ENCODE assay signal across 8 cellular contexts in the genomic region with DNA sequence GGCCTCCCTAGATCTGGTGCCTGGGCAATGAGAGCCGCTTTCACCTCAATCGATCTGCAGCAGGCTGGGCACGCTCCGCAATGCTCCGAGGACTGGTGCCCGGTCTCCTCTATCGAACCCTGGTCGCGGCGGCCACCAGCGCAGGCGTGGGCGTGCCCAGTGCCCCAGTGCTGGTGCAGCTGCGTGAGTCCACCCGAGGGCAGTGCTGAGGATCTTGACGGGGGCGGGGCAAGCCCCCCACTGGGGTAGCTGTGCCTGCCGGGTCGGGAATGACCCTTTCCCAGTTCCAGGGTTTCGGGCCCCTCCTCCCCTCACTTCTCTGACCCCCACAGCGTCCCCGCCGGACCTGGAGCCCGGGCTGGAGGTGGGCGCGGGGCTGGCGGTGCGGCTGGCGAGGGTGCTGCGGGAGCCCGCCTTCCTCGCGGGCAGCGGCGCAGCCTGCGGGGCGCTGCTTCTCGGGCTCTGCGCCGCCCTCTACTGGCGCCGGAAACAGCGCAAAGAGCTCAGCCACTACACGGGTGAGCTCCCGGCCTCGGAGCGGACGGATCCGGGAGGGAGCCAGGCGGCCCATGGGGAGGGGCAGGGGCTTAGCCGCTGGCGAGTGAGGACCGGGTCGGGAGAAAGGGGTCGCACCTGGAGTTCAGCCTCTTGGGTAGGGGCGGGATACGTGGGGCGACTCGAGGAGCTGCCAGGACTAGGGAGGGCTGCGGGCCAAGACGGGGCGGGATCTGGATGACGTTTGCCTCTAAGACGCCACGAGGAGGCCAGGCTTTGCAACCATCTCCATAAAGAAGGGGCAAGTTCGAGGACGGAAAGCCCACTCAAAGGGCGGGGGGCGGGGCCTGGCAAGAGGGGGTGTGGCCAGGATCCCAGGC. TPM values are rescaled to one million over a fixed set of nuclear protein-coding genes. Genes with fewer than 3 reads are reported as not detected.
A peak's percentile ranks its signal among the peaks of the same experiment; 100 is the strongest.
DNase-seq lines count a peak whose midpoint lies in the region; ATAC-seq and TF ChIP-seq lines count a peak whose summit lies in the region.

No MANE protein-coding gene starts in this region.

- intact Hi-C loops in Caco-2 (cut with micrococcal nuclease; ENCODE audit: unreplicated experiment): loop anchor here (1.0 kb wide), 1 partner anchor 78 kb away; a partner anchor contains a TSS

- peak overlapping the region; percentile 62 for H3K4me3 ChIP-seq in Caco-2 (ENCODE audit: low read depth, low read length)
- peak overlapping the region; percentile 42 to 71 (median 58) for H3K4me3 ChIP-seq in Peyer's patch
- peak overlapping the region; percentile 65 for H3K4me3 ChIP-seq in fibroblast of mammary gland (ENCODE audit: control insufficient read depth, low read depth, low read length)

- peak overlapping the region; percentile 57 to 89 (median 75) for H3K27ac ChIP-seq in Peyer's patch

- H3K4me1 ChIP-seq in Caco-2: 0 out of 2 replicates have a peak, but pooled peaks cover 4% of the 10 kb centered on the region
- H3K4me1 ChIP-seq in Peyer's patch: peaks cover 0 to 20% (median 0%) of the 10 kb centered on the region in 4 donors

- H3K36me3 ChIP-seq in Caco-2 (ENCODE audit: control insufficient read depth, insufficient read depth, low read length) (no peaks in the 10 kb centered on the region), Peyer's patch (no peaks in the 10 kb centered on the region)

- H3K9me3 Mint-ChIP-seq in Caco-2 (ENCODE audit: unreplicated experiment): no peaks in the 10 kb centered on the region
- no peaks in the 10 kb centered on the region for H3K9me3 Mint-ChIP-seq in naive thymus-derived CD8-positive, alpha-beta T cell
- H3K9me3 Mint-ChIP-seq in stimulated activated memory B cell treated with anti-CD40 and anti-IgM and Interleukin-4, amounts not matched to agents 10 μg/mL and 1 μg/mL and 100 μg/mL, for 72 hours: no peaks in the 10 kb centered on the region

- TF ChIP-seq POLR2A in Peyer's patch (IDR thresholded peaks at IDR 0.05): no peak

- H3K4me3 Mint-ChIP-seq in Caco-2 (ENCODE audit: unreplicated experiment): peak overlapping the region; percentile 80
- H3K4me3 Mint-ChIP-seq in naive thymus-derived CD8-positive, alpha-beta T cell: peak overlapping the region; percentile 74 to 96 (median 91)
- H3K4me3 Mint-ChIP-seq in stimulated activated memory B cell treated with anti-CD40 and anti-IgM and Interleukin-4, amounts not matched to agents 10 μg/mL and 1 μg/mL and 100 μg/mL, for 72 hours: peak overlapping the region; percentile 77

- H3K27me3 ChIP-seq in Caco-2 (replicated peaks; ENCODE audit: control insufficient read depth, insufficient read depth, low read length) (peaks cover 4% of the 10 kb centered on the region), Peyer's patch (no peaks in the 10 kb centered on the region)

- DNase-seq in Caco-2 (peak; percentile 86 to 93), HT-29 (ENCODE audit: low spot score) (peak; percentile 86), Peyer's patch (peak; percentile 57 to 90 (median 88)), activated T-helper 1 cell treated with Interleukin-2 at 50 U/mL for 16 hours (ENCODE audit: low read depth) (peak; percentile 60), fibroblast of mammary gland (ENCODE audit: low read depth) (peak; percentile 95)
- DNase-seq in naive thymus-derived CD8-positive, alpha-beta T cell: peak; percentile 62 to 90 (median 78)

- H3K36me3 Mint-ChIP-seq in Caco-2 (ENCODE audit: insufficient read depth, unreplicated experiment): no peaks in the 10 kb centered on the region
- no peaks in the 10 kb centered on the region for H3K36me3 Mint-ChIP-seq in naive thymus-derived CD8-positive, alpha-beta T cell
- no peaks in the 10 kb centered on the region for H3K36me3 Mint-ChIP-seq in stimulated activated memory B cell treated with anti-CD40 and anti-IgM and Interleukin-4, amounts not matched to agents 10 μg/mL and 1 μg/mL and 100 μg/mL, for 72 hours

- peak; percentile 94 for ATAC-seq in GM21360 (IDR thresholded peaks at IDR 0.05; ENCODE audit: unreplicated experiment)
- ATAC-seq in naive thymus-derived CD8-positive, alpha-beta T cell: peak; percentile 94
- peak; percentile 80 for ATAC-seq in stimulated activated memory B cell treated with anti-CD40 and anti-IgM and Interleukin-4, amounts not matched to agents 10 μg/mL and 1 μg/mL and 100 μg/mL, for 72 hours

- H3K27me3 Mint-ChIP-seq in Caco-2 (ENCODE audit: insufficient read depth, unreplicated experiment): peaks cover 16% of the 10 kb centered on the region
- peaks cover 5 to 43% (median 22%) of the 10 kb centered on the region in 5 donors for H3K27me3 Mint-ChIP-seq in naive thymus-derived CD8-positive, alpha-beta T cell
- peaks cover 85% of the 10 kb centered on the region for H3K27me3 Mint-ChIP-seq in stimulated activated memory B cell treated with anti-CD40 and anti-IgM and Interleukin-4, amounts not matched to agents 10 μg/mL and 1 μg/mL and 100 μg/mL, for 72 hours

- H3K4me1 Mint-ChIP-seq in Caco-2 (ENCODE audit: low read depth, unreplicated experiment): peaks cover 12% of the 10 kb centered on the region
- peaks cover 18 to 44% (median 23%) of the 10 kb centered on the region in 4 donors for H3K4me1 Mint-ChIP-seq in naive thymus-derived CD8-positive, alpha-beta T cell
- H3K4me1 Mint-ChIP-seq in stimulated activated memory B cell treated with anti-CD40 and anti-IgM and Interleukin-4, amounts not matched to agents 10 μg/mL and 1 μg/mL and 100 μg/mL, for 72 hours: peaks cover 19% of the 10 kb centered on the region

- CTCF ChIA-PET in Caco-2 (lab: Charles Lee): interaction anchor here (0.6 to 1.5 kb wide), 34 partner anchors 9 to 557 kb away, joined by 3 to 37 read pairs (median 6); a partner anchor contains a TSS

- no peaks in the 10 kb centered on the region for H3K9me3 ChIP-seq in Caco-2
- no peaks in the 10 kb centered on the region for H3K9me3 ChIP-seq in Peyer's patch

- BruUV-seq in Caco-2 (replicated peaks; lab: Mats Ljungman, UMichigan): no TSS peak

- POLR2A ChIA-PET in Caco-2 (lab: Charles Lee): interaction anchor here (0.8 to 1.5 kb wide), 4 partner anchors 10 to 253 kb away, joined by 3 to 5 read pairs (median 4); a partner anchor contains a TSS
- POLR2A ChIA-PET in naive thymus-derived CD8-positive, alpha-beta T cell (lab: Charles Lee): interaction anchor here (0.6 to 3.8 kb wide), 14 partner anchors 10 to 253 kb away, joined by 3 to 49 read pairs (median 6); a partner anchor contains a TSS

- peak overlapping the region; percentile 83 for H3K27ac Mint-ChIP-seq in Caco-2 (ENCODE audit: unreplicated experiment)
- H3K27ac Mint-ChIP-seq in naive thymus-derived CD8-positive, alpha-beta T cell: peak overlapping the region; percentile 53 to 98 (median 96)
- no peak overlapping the region for H3K27ac Mint-ChIP-seq in stimulated activated memory B cell treated with anti-CD40 and anti-IgM and Interleukin-4, amounts not matched to agents 10 μg/mL and 1 μg/mL and 100 μg/mL, for 72 hours

- TF ChIP-seq CTCF in Caco-2 (IDR thresholded peaks at IDR 0.05; ENCODE audit: insufficient read depth in 1 of 2, low read depth in 1 of 2, low read length in 1 of 2, severe bottlenecking in 1 of 2, unreplicated experiment in 1 of 2): peak; percentile 92 to 97
- TF ChIP-seq CTCF in Peyer's patch (IDR thresholded peaks at IDR 0.05): peak in 5 of 6 experiments; percentile 22 to 74 (median 72)
- TF ChIP-seq CTCF in fibroblast of mammary gland (conservative IDR thresholded peaks at IDR 0.05; ENCODE audit: control insufficient read depth, insufficient read depth, low read depth, low read length): peak; percentile 41

RNA-seq across cellular contexts. Expression of a gene that starts 10.9 kb away (rescaled TPM):
- total RNA-seq in Caco-2 (2022) (5.7 and 6.2 TPM in 2 replicates), Peyer's patch (10 to 100 TPM in 2 of 4 donors, 1 to 10 TPM in 2; 3.6 to 49.5 (median 16.1) TPM)
- total RNA-seq in HT-29 (2014; rRNA removed; shearing (Covaris generic)): 3.8 and 5.5 TPM in 2 replicates
- total RNA-seq in naive thymus-derived CD8-positive, alpha-beta T cell: 10 to 100 TPM; 49.4 to 55.0 TPM
- 1 to 10 TPM; 5.8 to 7.0 (median 6.9) TPM for polyA plus RNA-seq in naive thymus-derived CD8-positive, alpha-beta T cell

RNA-seq across cellular contexts. Expression of a gene that starts 21.5 kb away (rescaled TPM):
- not detected in 2 replicates for total RNA-seq in Caco-2 (2022)
- total RNA-seq in HT-29 (2014; rRNA removed; shearing (Covaris generic)): 0.73 TPM in 1 of 2 replicates, not detected in the other
- total RNA-seq in Peyer's patch: 10 to 100 TPM in 1 of 4 donors, 1 to 10 TPM in 3; 3.7 to 20.6 (median 5.4) TPM
- total RNA-seq in naive thymus-derived CD8-positive, alpha-beta T cell: not detected
- polyA plus RNA-seq in naive thymus-derived CD8-positive, alpha-beta T cell: under 1 TPM in 1 of 3 donors, not detected in 2; 0.04 TPM

RNA-seq across cellular contexts. Expression of a gene that starts 42.9 kb away (rescaled TPM):
- total RNA-seq in Caco-2 (2022): not detected in 2 replicates
- total RNA-seq in HT-29 (2014; rRNA removed; shearing (Covaris generic)): not detected in 2 replicates
- total RNA-seq in Peyer's patch: not detected
- not detected for total RNA-seq in naive thymus-derived CD8-positive, alpha-beta T cell
- not detected for polyA plus RNA-seq in naive thymus-derived CD8-positive, alpha-beta T cell

RNA-seq across cellular contexts. Expression of a gene that starts 59.7 kb away (rescaled TPM):
- total RNA-seq in Caco-2 (2022) (0.11 TPM in 1 of 2 replicates, not detected in the other), Peyer's patch (1 to 10 TPM in 1 of 4 donors, under 1 TPM in 1, not detected in 2; 0.67 to 1.7 TPM)
- total RNA-seq in HT-29 (2014; rRNA removed; shearing (Covaris generic)): not detected in 2 replicates
- not detected for total RNA-seq in naive thymus-derived CD8-positive, alpha-beta T cell
- polyA plus RNA-seq in naive thymus-derived CD8-positive, alpha-beta T cell: not detected

Comparison
In these comparisons a context has a peak if more than half of its experiments do, and no peak if none do; other contexts are left out.
1. Peak in every context shown above with its lines: DNase-seq, ATAC-seq, H3K4me3 ChIP-seq and H3K27ac ChIP-seq.
2. CTCF ChIP-seq: peak in every context shown above with its lines; median percentile 94 in Caco-2; 72 in Peyer's patch; 41 in fibroblast of mammary gland.